Comparison of ENCODE assay signal across 8 cellular contexts in the genomic region with DNA sequence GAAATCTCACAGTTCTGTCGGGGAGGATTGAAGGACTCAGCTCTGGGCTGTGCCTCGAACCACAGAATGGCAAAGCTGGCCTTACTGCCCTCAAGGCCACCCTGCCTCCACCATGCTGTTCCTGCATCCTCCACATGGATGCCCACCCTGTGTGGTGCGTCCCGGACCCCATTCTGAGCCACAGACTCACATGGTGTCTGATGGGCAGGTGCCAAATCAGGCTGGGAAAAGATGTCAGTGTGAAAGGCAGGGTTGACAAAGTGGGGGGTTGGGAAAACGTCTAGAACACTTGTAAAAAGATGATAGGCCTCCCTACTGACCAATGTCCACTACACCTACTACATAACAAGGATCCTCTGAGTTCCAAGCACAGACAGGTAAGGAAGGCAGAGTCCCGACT.
"Had no signal": no experiment of that assay in that cellular context is flagged by ENCODE, and none has a peak within 500 bp of the region (broad histone marks: within the 10 kb centered on the region; RNA-seq: fewer than 3 reads in every experiment).

No MANE protein-coding gene starts in this region.

- H3K4me3 ChIP-seq: GM12878 had no signal

- DNase-seq: GDM1, GF-D8 had no signal

- FAIRE-seq: G401.6, GM12878, GM12891, GM12892, GM18507, GM19239 had no signal

- ATAC-seq: GM12878 had no signal
